ENCODE assay signal across 18 cellular contexts in the genomic region with DNA sequence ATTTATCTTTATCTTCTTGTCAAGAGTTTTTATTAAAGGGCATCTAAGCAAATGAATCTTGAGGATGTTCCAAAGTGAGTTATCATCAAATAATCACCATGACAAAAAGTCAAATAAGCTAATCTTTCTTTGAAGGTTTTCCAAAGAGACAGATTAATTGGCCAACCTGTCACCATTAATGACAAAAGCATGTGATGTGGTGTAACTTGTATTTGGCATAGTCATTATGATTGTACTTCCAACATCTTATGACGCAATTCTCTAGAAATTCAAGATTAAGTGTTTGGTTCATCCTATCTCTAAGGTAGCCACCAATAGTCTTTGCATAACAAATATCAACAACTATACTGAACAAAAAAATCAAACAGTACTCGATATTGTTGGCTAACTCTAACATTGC. TPM values are rescaled to one million over a fixed set of nuclear protein-coding genes. Genes with fewer than 3 reads are reported as not detected.
DNase-seq lines count a peak whose midpoint lies in the region; ATAC-seq and TF ChIP-seq lines count a peak whose summit lies in the region.
"Had no signal": no experiment of that assay in that cellular context is flagged by ENCODE, and none has a peak within 500 bp of the region (broad histone marks: within the 10 kb centered on the region; RNA-seq: fewer than 3 reads in every experiment).

No MANE protein-coding gene starts in this region.

- no peaks in the 10 kb centered on the region for H3K9me3 ChIP-seq in sigmoid colon
- H3K9me3 ChIP-seq in Karpas-422 (ENCODE audit: low read length) = no peaks in the 10 kb centered on the region
- H3K9me3 ChIP-seq: ovary had no signal

- intact Hi-C loops in activated CD8-positive, alpha-beta T cell treated with anti-CD3 and anti-CD28 coated beads for 36 hours (cut with micrococcal nuclease) = no loop called here
- intact Hi-C loops in sigmoid colon (cut with DNase I) = no loop called here

- no peak for TF ChIP-seq CTCF in activated CD8-positive, alpha-beta T cell treated with anti-CD3 and anti-CD28 coated beads for 36 hours (IDR thresholded peaks at IDR 0.05)
- no peak for TF ChIP-seq CTCF in sigmoid colon (IDR thresholded peaks at IDR 0.05)

- H3K4me1 Mint-ChIP-seq in activated CD8-positive, alpha-beta T cell treated with anti-CD3 and anti-CD28 coated beads for 36 hours (ENCODE audit: low read depth) = peaks cover 49% of the 10 kb centered on the region
- peaks cover 22% of the 10 kb centered on the region for H3K4me1 Mint-ChIP-seq in activated CD8-positive, alpha-beta T cell treated with anti-CD3 and anti-CD28 coated beads, Interleukin-2, amount 10 ng/mL, durations not matched to agents 7 days and 5 days (ENCODE audit: low read depth)

- CTCF ChIA-PET in activated CD8-positive, alpha-beta T cell treated with anti-CD3 and anti-CD28 coated beads for 36 hours (lab: Charles Lee) = interaction anchor here (1.6 kb wide), 1 partner anchor 20 kb away, joined by 4 read pairs; no protein-coding TSS in a partner anchor
- CTCF ChIA-PET in activated CD8-positive, alpha-beta T cell treated with anti-CD3 and anti-CD28 coated beads, Interleukin-2, amount 10 ng/mL, durations not matched to agents 7 days and 5 days (lab: Charles Lee) = no interaction called here

- no peak overlapping the region for H3K27ac Mint-ChIP-seq in activated CD8-positive, alpha-beta T cell treated with anti-CD3 and anti-CD28 coated beads for 36 hours
- H3K27ac Mint-ChIP-seq in activated CD8-positive, alpha-beta T cell treated with anti-CD3 and anti-CD28 coated beads, Interleukin-2, amount 10 ng/mL, durations not matched to agents 7 days and 5 days = no peak overlapping the region
- H3K27ac Mint-ChIP-seq: activated CD8-positive, alpha-beta memory T cell treated with anti-CD3 and anti-CD28 coated beads, Interleukin-2, amount 10 ng/mL, durations not matched to agents 7 days and 5 days; brain had no signal

- no peak overlapping the region for H3K9ac ChIP-seq in Karpas-422 (ENCODE audit: low read length)

- H3K36me3 ChIP-seq in sigmoid colon (no peaks in the 10 kb centered on the region), Karpas-422 (ENCODE audit: insufficient read depth, low read length) (no peaks in the 10 kb centered on the region)
- H3K36me3 ChIP-seq: ovary had no signal

- no peak overlapping the region for H3K4me2 ChIP-seq in Karpas-422 (ENCODE audit: low read depth, low read length, poor library complexity, severe bottlenecking)

- H3K27me3 Mint-ChIP-seq in activated CD8-positive, alpha-beta T cell treated with anti-CD3 and anti-CD28 coated beads for 36 hours = no peaks in the 10 kb centered on the region
- H3K27me3 Mint-ChIP-seq in activated CD8-positive, alpha-beta T cell treated with anti-CD3 and anti-CD28 coated beads, Interleukin-2, amount 10 ng/mL, durations not matched to agents 7 days and 5 days (ENCODE audit: low read depth) = no peaks in the 10 kb centered on the region
- H3K27me3 Mint-ChIP-seq: activated CD8-positive, alpha-beta memory T cell treated with anti-CD3 and anti-CD28 coated beads, Interleukin-2, amount 10 ng/mL, durations not matched to agents 7 days and 5 days had no signal

- no peaks in the 10 kb centered on the region for H3K36me3 Mint-ChIP-seq in activated CD8-positive, alpha-beta T cell treated with anti-CD3 and anti-CD28 coated beads for 36 hours (ENCODE audit: low read depth)
- H3K36me3 Mint-ChIP-seq in activated CD8-positive, alpha-beta T cell treated with anti-CD3 and anti-CD28 coated beads, Interleukin-2, amount 10 ng/mL, durations not matched to agents 7 days and 5 days (ENCODE audit: low read depth) = peaks cover 20% of the 10 kb centered on the region
- H3K36me3 Mint-ChIP-seq: brain had no signal

- H2AFZ ChIP-seq in Karpas-422 (ENCODE audit: low read length) = no peak overlapping the region

- H3K4me1 ChIP-seq in sigmoid colon (peaks cover 0 to 83% (median 45%) of the 10 kb centered on the region in 4 donors), Karpas-422 (ENCODE audit: low read length) (no peaks in the 10 kb centered on the region)

- no peaks in the 10 kb centered on the region for H3K9me3 Mint-ChIP-seq in activated CD8-positive, alpha-beta T cell treated with anti-CD3 and anti-CD28 coated beads for 36 hours
- H3K9me3 Mint-ChIP-seq in activated CD8-positive, alpha-beta T cell treated with anti-CD3 and anti-CD28 coated beads, Interleukin-2, amount 10 ng/mL, durations not matched to agents 7 days and 5 days (ENCODE audit: insufficient read depth) = no peaks in the 10 kb centered on the region
- H3K9me3 Mint-ChIP-seq: activated naive CD4-positive, alpha-beta T cell treated with anti-CD3 and anti-CD28 coated beads for 36 hours; brain had no signal

- WGBS in sigmoid colon, 2 donors = 88% methylated on average over 2 of the region's 2 CpGs

- H3K27ac ChIP-seq in sigmoid colon = peak overlapping the region in 3 of 4 donors; percentile 15 to 41 (median 37)
- no peak overlapping the region for H3K27ac ChIP-seq in Karpas-422 (ENCODE audit: low read length)
- H3K27ac ChIP-seq: coronary artery, ovary had no signal

- POLR2A ChIA-PET in activated CD8-positive, alpha-beta T cell treated with anti-CD3 and anti-CD28 coated beads for 36 hours (lab: Charles Lee) = interaction anchor here (0.9 to 1.7 kb wide), 2 partner anchors 10 to 38 kb away, joined by 3 to 4 read pairs; no protein-coding TSS in a partner anchor
- POLR2A ChIA-PET in activated CD8-positive, alpha-beta T cell treated with anti-CD3 and anti-CD28 coated beads, Interleukin-2, amount 10 ng/mL, durations not matched to agents 7 days and 5 days (lab: Charles Lee) = no interaction called here

- H3K79me2 ChIP-seq in Karpas-422 (ENCODE audit: low read length) = no peaks in the 10 kb centered on the region

- no peaks in the 10 kb centered on the region for H4K20me1 ChIP-seq in Karpas-422 (ENCODE audit: insufficient read depth, low read depth, low read length)

- no peak for TF ChIP-seq POLR2A in sigmoid colon (IDR thresholded peaks at IDR 0.05)

- no peak for DNase-seq in activated CD8-positive, alpha-beta T cell treated with anti-CD3 and anti-CD28 coated beads for 36 hours
- no peak for DNase-seq in activated CD8-positive, alpha-beta T cell treated with anti-CD3 and anti-CD28 coated beads, Interleukin-2, amount 10 ng/mL, durations not matched to agents 7 days and 5 days
- peak; percentile 12 for DNase-seq in M059J (ENCODE audit: low read depth)
- DNase-seq in sigmoid colon = no peak
- DNase-seq in Karpas-422 = no peak
- DNase-seq in middle frontal gyrus (ENCODE audit: extremely low spot score, low spot score) = no peak
- DNase-seq: activated CD8-positive, alpha-beta memory T cell treated with anti-CD3 and anti-CD28 coated beads, Interleukin-2, amount 10 ng/mL, durations not matched to agents 7 days and 5 days; DMS 273 treated with DMSO at 0.1 percent for 48 hours; GDM1; glutamatergic neuron; ovary had no signal

- H3K27me3 ChIP-seq in sigmoid colon (no peaks in the 10 kb centered on the region), Karpas-422 (ENCODE audit: low read length) (no peaks in the 10 kb centered on the region)
- H3K27me3 ChIP-seq: ovary had no signal

- H3K9me2 ChIP-seq in Karpas-422 (replicated peaks; ENCODE audit: insufficient read depth, low read length) = no peaks in the 10 kb centered on the region

- no peak overlapping the region for H3K4me3 Mint-ChIP-seq in activated CD8-positive, alpha-beta T cell treated with anti-CD3 and anti-CD28 coated beads for 36 hours
- no peak overlapping the region for H3K4me3 Mint-ChIP-seq in activated CD8-positive, alpha-beta T cell treated with anti-CD3 and anti-CD28 coated beads, Interleukin-2, amount 10 ng/mL, durations not matched to agents 7 days and 5 days
- H3K4me3 Mint-ChIP-seq: activated CD8-positive, alpha-beta memory T cell treated with anti-CD3 and anti-CD28 coated beads, Interleukin-2, amount 10 ng/mL, durations not matched to agents 7 days and 5 days; activated naive CD4-positive, alpha-beta T cell treated with anti-CD3 and anti-CD28 coated beads for 36 hours; brain; CD14-positive monocyte had no signal

- TF ChIP-seq EP300 in sigmoid colon (IDR thresholded peaks at IDR 0.05) = no peak

- H3K4me3 ChIP-seq in sigmoid colon (no peak overlapping the region), Karpas-422 (ENCODE audit: low read length) (no peak overlapping the region)
- H3K4me3 ChIP-seq: coronary artery, GM12878, ovary had no signal

- ATAC-seq in activated CD8-positive, alpha-beta T cell treated with anti-CD3 and anti-CD28 coated beads for 36 hours = peak; percentile 10
- ATAC-seq in activated CD8-positive, alpha-beta T cell treated with anti-CD3 and anti-CD28 coated beads, Interleukin-2, amount 10 ng/mL, durations not matched to agents 7 days and 5 days = no peak
- ATAC-seq in esophagus mucosa (peak; percentile 62), HG02588 (IDR thresholded peaks at IDR 0.05; ENCODE audit: unreplicated experiment) (no peak)
- ATAC-seq: activated CD8-positive, alpha-beta memory T cell treated with anti-CD3 and anti-CD28 coated beads, Interleukin-2, amount 10 ng/mL, durations not matched to agents 7 days and 5 days; GM12878 had no signal

RNA-seq across cellular contexts. Expression of a gene that starts 28.6 kb away (rescaled TPM):
- total RNA-seq in activated CD8-positive, alpha-beta T cell treated with anti-CD3 and anti-CD28 coated beads for 36 hours = 10 to 100 TPM; 35.8 to 38.6 TPM
- total RNA-seq in activated CD8-positive, alpha-beta T cell treated with anti-CD3 and anti-CD28 coated beads, Interleukin-2, amount 10 ng/mL, durations not matched to agents 7 days and 5 days = 10 to 100 TPM; 84.7 to 87.9 TPM
- 44.3 and 52.9 TPM in 2 replicates for total RNA-seq in M059J (2014; rRNA removed; shearing (Covaris generic))
- 28.2 TPM for total RNA-seq in esophagus mucosa
- 10 to 100 TPM; 69.2 to 91.8 (median 77.1) TPM for total RNA-seq in sigmoid colon
- polyA plus RNA-seq in sigmoid colon = 10 to 100 TPM in 2 of 3 donors, 1 to 10 TPM in 1; 4.4 to 17.2 (median 13.8) TPM
- 0.72 TPM in 1 of 2 replicates, not detected in the other for total RNA-seq in Karpas-422 (2014; rRNA removed; shearing (Covaris generic); ENCODE audit: low replicate concordance)

Comparison
In these comparisons a context has a peak if more than half of its experiments do, and no peak if none do; other contexts are left out.
1. ATAC-seq: peak in activated CD8-positive, alpha-beta T cell treated with anti-CD3 and anti-CD28 coated beads for 36 hours (single experiment) and esophagus mucosa (single experiment); none in activated CD8-positive, alpha-beta T cell treated with anti-CD3 and anti-CD28 coated beads, Interleukin-2, amount 10 ng/mL, durations not matched to agents 7 days and 5 days (single experiment) and HG02588 (single experiment).
2. RNA of a gene that starts 28.6 kb away (total RNA-seq): 84.7 to 87.9 TPM in activated CD8-positive, alpha-beta T cell treated with anti-CD3 and anti-CD28 coated beads, Interleukin-2, amount 10 ng/mL, durations not matched to agents 7 days and 5 days, 69.2 to 91.8 TPM in sigmoid colon, 44.3 to 52.9 TPM in M059J, 35.8 to 38.6 TPM in activated CD8-positive, alpha-beta T cell treated with anti-CD3 and anti-CD28 coated beads for 36 hours and 28.2 TPM in esophagus mucosa (single experiment); 0.72 TPM in Karpas-422; every median in the first group is over 10 times any median in the second.